In the genomic region with DNA sequence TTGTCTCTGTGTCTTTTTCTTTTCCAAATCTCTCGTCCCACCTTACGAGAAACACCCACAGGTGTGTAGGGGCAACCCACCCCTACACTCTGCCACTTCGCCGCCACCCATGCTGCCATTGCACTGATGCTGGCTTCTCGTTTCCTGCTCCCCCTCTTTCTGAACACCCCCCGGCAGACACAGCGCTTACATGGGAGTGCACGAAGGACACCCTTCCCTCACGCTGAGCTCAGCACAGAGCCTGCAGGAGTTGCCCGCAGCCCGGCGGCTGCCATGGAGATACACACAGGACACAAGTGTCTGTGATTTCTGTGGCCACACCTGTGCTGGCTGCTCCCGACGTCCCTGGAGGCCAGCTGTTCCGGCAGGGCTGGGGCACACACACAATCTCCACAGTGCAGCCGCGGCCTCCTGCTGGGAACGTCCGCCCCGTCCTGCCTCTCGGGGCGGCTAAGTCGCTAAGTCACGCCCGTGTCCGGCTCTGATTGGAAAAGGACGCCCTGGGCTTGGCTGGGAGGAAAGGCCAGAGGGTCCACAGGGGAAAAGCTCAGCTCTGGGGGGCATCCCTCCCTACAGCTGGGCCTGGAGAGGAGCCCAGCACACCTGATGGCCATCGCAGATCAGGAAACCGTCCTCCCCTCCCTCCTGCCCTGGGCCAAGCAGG, we compare ENCODE assay signal across 1 cellular context.
TF ChIP-seq lines count a peak whose summit lies in the region.

No MANE protein-coding gene starts in this region.

TF ChIP-seq in H1, 55 proteins besides CTCF, POLR2A, EP300 and RAD21 (continued from another document):
- TF ChIP-seq, protein P1, sequence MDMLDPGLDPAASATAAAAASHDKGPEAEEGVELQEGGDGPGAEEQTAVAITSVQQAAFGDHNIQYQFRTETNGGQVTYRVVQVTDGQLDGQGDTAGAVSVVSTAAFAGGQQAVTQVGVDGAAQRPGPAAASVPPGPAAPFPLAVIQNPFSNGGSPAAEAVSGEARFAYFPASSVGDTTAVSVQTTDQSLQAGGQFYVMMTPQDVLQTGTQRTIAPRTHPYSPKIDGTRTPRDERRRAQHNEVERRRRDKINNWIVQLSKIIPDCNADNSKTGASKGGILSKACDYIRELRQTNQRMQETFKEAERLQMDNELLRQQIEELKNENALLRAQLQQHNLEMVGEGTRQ (IDR thresholded peaks at IDR 0.05; ENCODE audit: low read length), result no peak
- no peak for TF ChIP-seq NANOG (IDR thresholded peaks at IDR 0.05; ENCODE audit: insufficient read depth, low read depth, low read length, poor library complexity, severe bottlenecking)
- TF ChIP-seq, protein P2, sequence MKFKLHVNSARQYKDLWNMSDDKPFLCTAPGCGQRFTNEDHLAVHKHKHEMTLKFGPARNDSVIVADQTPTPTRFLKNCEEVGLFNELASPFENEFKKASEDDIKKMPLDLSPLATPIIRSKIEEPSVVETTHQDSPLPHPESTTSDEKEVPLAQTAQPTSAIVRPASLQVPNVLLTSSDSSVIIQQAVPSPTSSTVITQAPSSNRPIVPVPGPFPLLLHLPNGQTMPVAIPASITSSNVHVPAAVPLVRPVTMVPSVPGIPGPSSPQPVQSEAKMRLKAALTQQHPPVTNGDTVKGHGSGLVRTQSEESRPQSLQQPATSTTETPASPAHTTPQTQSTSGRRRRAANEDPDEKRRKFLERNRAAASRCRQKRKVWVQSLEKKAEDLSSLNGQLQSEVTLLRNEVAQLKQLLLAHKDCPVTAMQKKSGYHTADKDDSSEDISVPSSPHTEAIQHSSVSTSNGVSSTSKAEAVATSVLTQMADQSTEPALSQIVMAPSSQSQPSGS (IDR thresholded peaks at IDR 0.05; ENCODE audit: low read length), result no peak
- no peak for TF ChIP-seq SIX5 (IDR thresholded peaks at IDR 0.05; ENCODE audit: low read depth, low read length)
- TF ChIP-seq KDM5A (IDR thresholded peaks at IDR 0.05; ENCODE audit: low read length), result no peak
- no peak for TF ChIP-seq SIRT6 (IDR thresholded peaks at IDR 0.05; ENCODE audit: low read length)
- TF ChIP-seq SIN3A (conservative IDR thresholded peaks at IDR 0.05 in 1 of 2, IDR thresholded peaks at IDR 0.05 in 1 of 2; ENCODE audit: low read depth in 1 of 2, low read length in 2 of 2), result no peak
- TF ChIP-seq TAF7 (optimal IDR thresholded peaks at IDR 0.05; ENCODE audit: borderline replicate concordance, low read depth, low read length), result no peak
- TF ChIP-seq PHF8 (conservative IDR thresholded peaks at IDR 0.05; ENCODE audit: low read depth, low read length), result no peak
- TF ChIP-seq KDM1A (IDR thresholded peaks at IDR 0.05; ENCODE audit: borderline replicate concordance, low read length), result no peak
- TF ChIP-seq RFX5 (IDR thresholded peaks at IDR 0.05; ENCODE audit: borderline replicate concordance, low read depth, low read length), result no peak
- no peak for TF ChIP-seq TAF1 (IDR thresholded peaks at IDR 0.05; ENCODE audit: low read depth, low read length)
- TF ChIP-seq SP4 (IDR thresholded peaks at IDR 0.05; ENCODE audit: low read length), result no peak
- TF ChIP-seq CHD2 (IDR thresholded peaks at IDR 0.05; ENCODE audit: low read length), result no peak
- no peak for TF ChIP-seq SP2 (IDR thresholded peaks at IDR 0.05; ENCODE audit: low read length)
- no peak for TF ChIP-seq MAX (IDR thresholded peaks at IDR 0.05)
